Comparison of ENCODE assay signal across 8 cellular contexts in genomic region chr7:128409435-128410091, GRCh38. TPM values are rescaled to one million over a fixed set of nuclear protein-coding genes. Genes with fewer than 3 reads are reported as not detected.
DNase-seq lines count a peak whose midpoint lies in the region; TF ChIP-seq lines count a peak whose summit lies in the region.

Gene IMPDH1, minus strand, starts transcription at chr7:128409982. Its CDS starts 81 bp downstream, at chr7:128409901.

- peak within 1 kb of the TSS; percentile 94 for H2AFZ ChIP-seq in Loucy (ENCODE audit: low read length)

- TF ChIP-seq POLR2A in sigmoid colon (IDR thresholded peaks at IDR 0.05), result no peak

- no peaks in the 10 kb centered on the region for H3K9me2 ChIP-seq in Loucy (replicated peaks; ENCODE audit: low read depth, low read length)

- H3K4me1 ChIP-seq in Loucy (ENCODE audit: insufficient read depth, low read length, poor library complexity, severe bottlenecking), result peaks cover 32% of the 10 kb centered on the region
- peaks cover 7% of the 10 kb centered on the region for H3K4me1 ChIP-seq in iPS DF 6.9 (ENCODE audit: control insufficient read depth, insufficient read depth, low read length)
- H3K4me1 ChIP-seq in sigmoid colon, result peaks cover 0 to 49% (median 41%) of the 10 kb centered on the region in 4 donors

- WGBS in iPS DF 6.9 (ENCODE audit: insufficient coverage, insufficient read length), result no CpG with 5 or more reads among the region's 73 CpGs
- 1% methylated on average over 73 of the region's 73 CpGs for WGBS in sigmoid colon, 2 donors

- CTCF ChIA-PET in GM10248 (lab: Yijun Ruan, JAX), result interaction anchor here (2.7 to 42.8 kb wide), 4 partner anchors 8 to 51 kb away, joined by 12 to 963 read pairs (median 490); partner anchors contain the start of gene IMPDH1

- no peak for TF ChIP-seq CTCF in GM10248 (IDR thresholded peaks at IDR 0.05; ENCODE audit: control extremely low read depth, extremely low read depth, low read depth, missing control alignments)
- no peak for TF ChIP-seq CTCF in Loucy (conservative IDR thresholded peaks at IDR 0.05; ENCODE audit: low read length)
- no peak for TF ChIP-seq CTCF in sigmoid colon (IDR thresholded peaks at IDR 0.05)

- POLR2A ChIA-PET in GM10248 (lab: Yijun Ruan, JAX), result no interaction called here

- H3K79me2 ChIP-seq in Loucy (ENCODE audit: insufficient read depth, low read length), result peaks cover 9% of the 10 kb centered on the region

- H3K4me3 ChIP-seq in Loucy (ENCODE audit: low read length, poor library complexity, severe bottlenecking), result peak within 1 kb of the TSS; percentile 82
- peak within 1 kb of the TSS; percentile 59; the same call in 1 of the 2 replicates for H3K4me3 ChIP-seq in iPS DF 6.9 (ENCODE audit: low read length)
- H3K4me3 ChIP-seq in sigmoid colon, result peak within 1 kb of the TSS; percentile 57 to 73 (median 64)

- no peak within 1 kb of the TSS for H3K27ac ChIP-seq in iPS DF 6.9 (ENCODE audit: low read length)
- H3K27ac ChIP-seq in sigmoid colon, result peak within 1 kb of the TSS; percentile 91 to 94 (median 94)

- H3K9me3 ChIP-seq in Loucy (ENCODE audit: insufficient read depth, low read depth, low read length), result no peaks in the 10 kb centered on the region
- no peaks in the 10 kb centered on the region for H3K9me3 ChIP-seq in iPS DF 6.9 (ENCODE audit: control insufficient read depth, insufficient read depth, low read length)
- H3K9me3 ChIP-seq in sigmoid colon, result no peaks in the 10 kb centered on the region

- intact Hi-C loops in sigmoid colon (cut with DNase I), result loop anchor here (5.0 kb wide), 1 partner anchor 822 kb away; the partner anchor contains the start of genes ARF5 and GCC1

- H4K20me1 ChIP-seq in Loucy (ENCODE audit: insufficient read depth, low read length, poor library complexity, severe bottlenecking), result peaks cover under 1% of the 10 kb centered on the region

- H3K9ac ChIP-seq in Loucy (ENCODE audit: low read depth, low read length, poor library complexity, severe bottlenecking), result peak within 1 kb of the TSS; percentile 53

- H3F3A ChIP-seq in Loucy (ENCODE audit: low read depth), result peaks cover 6% of the 10 kb centered on the region; the same call in 1 of the 2 replicates

- no peaks in the 10 kb centered on the region for H3K27me3 ChIP-seq in Loucy (ENCODE audit: insufficient read depth, low read length, poor library complexity, severe bottlenecking)
- H3K27me3 ChIP-seq in iPS DF 6.9 (ENCODE audit: control insufficient read depth, insufficient read depth, low read length), result peaks cover 39% of the 10 kb centered on the region
- H3K27me3 ChIP-seq in sigmoid colon, result no peaks in the 10 kb centered on the region

- peak within 1 kb of the TSS; percentile 93 for H3K4me2 ChIP-seq in Loucy (ENCODE audit: low read depth, low read length, poor library complexity, severe bottlenecking)

- H3K36me3 ChIP-seq in Loucy (ENCODE audit: insufficient read depth, low read length), result no peaks in the 10 kb centered on the region
- H3K36me3 ChIP-seq in iPS DF 6.9 (ENCODE audit: control insufficient read depth, insufficient read depth, low read length), result no peaks in the 10 kb centered on the region
- H3K36me3 ChIP-seq in sigmoid colon, result no peaks in the 10 kb centered on the region

- DNase-seq in GM10248 (ENCODE audit: extremely low spot score) (peak; percentile 96), H4 (ENCODE audit: low spot score) (peak; percentile 34), T-helper 22 cell (ENCODE audit: low read depth) (peak; percentile 77), astrocyte of the hippocampus (ENCODE audit: low read depth, low spot score) (peak; percentile 87), iPS DF 6.9 (ENCODE audit: low read depth, low spot score) (no peak), sigmoid colon (peak; percentile 96), foreskin melanocyte (no peak)

- TF ChIP-seq EP300 in sigmoid colon (IDR thresholded peaks at IDR 0.05), result no peak

RNA-seq across cellular contexts. Expression of gene IMPDH1, which starts in this region (rescaled TPM):
- total RNA-seq in H4 (2014; rRNA removed; shearing (Covaris generic)), result 46.7 and 56.6 TPM in 2 replicates
- 10 to 100 TPM; 23.5 to 36.3 (median 28.7) TPM for total RNA-seq in sigmoid colon
- polyA plus RNA-seq in sigmoid colon, result 10 to 100 TPM; 16.6 to 39.7 (median 16.8) TPM

Comparison
In these comparisons a context has a peak if more than half of its experiments do, and no peak if none do; other contexts are left out.
1. DNase-seq: peak in GM10248 (single experiment), H4 (single experiment), T-helper 22 cell (single experiment), astrocyte of the hippocampus (single experiment) and sigmoid colon (single experiment); none in iPS DF 6.9 (single experiment) and foreskin melanocyte (single experiment).
2. Peak in every context shown above with its lines, with median percentiles within 50 percentile points of each other: H3K4me3 ChIP-seq.